In genomic region chr12:47818382-47818700, GRCh38 we compare ENCODE assay signal across 1 cellular context.
TF ChIP-seq lines count a peak whose summit lies in the region.

No MANE protein-coding gene starts in this region.

TF ChIP-seq in K562, 482 proteins besides CTCF, POLR2A, EP300 and RAD21:
- TF ChIP-seq CXXC5 (CRISPR knock-in tag; IDR thresholded peaks at IDR 0.05), result no peak
- 0 out of 2 replicates have a peak, but pooled peaks have one; percentile 22 for TF ChIP-seq ZNF431 (CRISPR knock-in tag; IDR thresholded peaks at IDR 0.05)
- TF ChIP-seq TSHZ1 (CRISPR knock-in tag; IDR thresholded peaks at IDR 0.05), result no peak
- 0 out of 2 replicates have a peak, but pooled peaks have one; percentile 32 for TF ChIP-seq ZNF740 (CRISPR knock-in tag; IDR thresholded peaks at IDR 0.05)
- no peak for TF ChIP-seq ZNF740 (tag; IDR thresholded peaks at IDR 0.05)
- TF ChIP-seq MCM5 (IDR thresholded peaks at IDR 0.05; ENCODE audit: low read depth), result no peak
- no peak for TF ChIP-seq AFF1 (IDR thresholded peaks at IDR 0.05; ENCODE audit: low read depth in 1 of 2, partially characterized antibody in 2 of 2)
- TF ChIP-seq ARID3B (CRISPR knock-in tag; IDR thresholded peaks at IDR 0.05; ENCODE audit: borderline replicate concordance), result no peak
- 0 out of 4 replicates have a peak, but pooled peaks of 1 of the 2 experiments have one; percentile 12 for TF ChIP-seq NRF1 (conservative IDR thresholded peaks at IDR 0.05 in 1 of 2, IDR thresholded peaks at IDR 0.05 in 1 of 2)
- TF ChIP-seq E2F8 (IDR thresholded peaks at IDR 0.05; ENCODE audit: low read depth, partially characterized antibody), result no peak
- no peak for TF ChIP-seq ID3 (CRISPR knock-in tag; IDR thresholded peaks at IDR 0.05)
- no peak for TF ChIP-seq ID3 (tag; IDR thresholded peaks at IDR 0.05)
- no peak for TF ChIP-seq ZSCAN32 (CRISPR knock-in tag; IDR thresholded peaks at IDR 0.05)
- TF ChIP-seq RCOR1 (IDR thresholded peaks at IDR 0.05; ENCODE audit: borderline replicate concordance in 1 of 2, low read depth in 2 of 2, low read length in 2 of 2), result no peak
- TF ChIP-seq GABPB1 (CRISPR knock-in tag; IDR thresholded peaks at IDR 0.05), result 0 out of 2 replicates have a peak, but pooled peaks have one; percentile 1
- no peak for TF ChIP-seq ZNF408 (CRISPR knock-in tag; IDR thresholded peaks at IDR 0.05; ENCODE audit: low read depth)
- TF ChIP-seq FIP1L1 (IDR thresholded peaks at IDR 0.05; ENCODE audit: low read depth, low read length, poor library complexity, severe bottlenecking), result no peak
- no peak for TF ChIP-seq ZNF3 (CRISPR knock-in tag; IDR thresholded peaks at IDR 0.05)
- TF ChIP-seq ZNF445 (CRISPR knock-in tag; IDR thresholded peaks at IDR 0.05; ENCODE audit: low read depth), result no peak
- no peak for TF ChIP-seq ZNF197 (CRISPR knock-in tag; IDR thresholded peaks at IDR 0.05; ENCODE audit: low read depth)
- TF ChIP-seq ETV6 (IDR thresholded peaks at IDR 0.05; ENCODE audit: borderline replicate concordance in 1 of 2, low read depth in 2 of 2, low read length in 1 of 2), result no peak
- no peak for TF ChIP-seq ETV6 (CRISPR knock-in tag; IDR thresholded peaks at IDR 0.05; ENCODE audit: borderline replicate concordance)
